ENCODE assay signal across 13 cellular contexts in the genomic region with DNA sequence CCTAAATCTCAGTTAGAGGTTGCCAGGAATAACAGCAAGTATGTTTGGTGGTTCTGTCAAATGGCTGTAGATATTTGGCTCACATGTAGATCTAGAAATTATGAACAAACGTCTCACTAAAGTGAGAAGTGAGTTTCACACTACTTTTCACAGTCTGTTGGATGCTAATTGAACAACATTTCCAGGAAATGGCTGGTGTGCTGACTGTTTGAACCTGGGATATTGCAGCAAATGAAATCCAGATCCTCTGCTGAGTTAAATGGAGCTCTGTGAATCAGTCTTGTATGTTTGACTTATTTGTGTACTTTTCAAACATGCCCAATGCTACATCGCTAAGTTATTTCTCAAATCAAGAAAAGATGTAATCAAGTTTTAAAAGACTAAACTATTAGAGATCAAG. TPM values are rescaled to one million over a fixed set of nuclear protein-coding genes. Genes with fewer than 3 reads are reported as not detected.
DNase-seq lines count a peak whose midpoint lies in the region; ATAC-seq, FAIRE-seq and TF ChIP-seq lines count a peak whose summit lies in the region.
"Had no signal": no experiment of that assay in that cellular context is flagged by ENCODE, and none has a peak within 500 bp of the region (broad histone marks: within the 10 kb centered on the region; RNA-seq: fewer than 3 reads in every experiment).

No MANE protein-coding gene starts in this region.

- H3K4me1 ChIP-seq in gastroesophageal sphincter (peaks cover 0 to 11% (median 0%) of the 10 kb centered on the region in 3 donors), spleen (peaks cover 22 to 62% (median 44%) of the 10 kb centered on the region in 6 donors)

- H3K9me3 Mint-ChIP-seq in activated CD4-positive, alpha-beta T cell treated with anti-CD3 and anti-CD28 coated beads, Interleukin-2, amount 10 ng/mL, durations not matched to agents 24 days and 14 days, result no peaks in the 10 kb centered on the region
- H3K9me3 Mint-ChIP-seq in activated CD8-positive, alpha-beta T cell treated with anti-CD3 and anti-CD28 coated beads for 36 hours, result no peaks in the 10 kb centered on the region
- no peaks in the 10 kb centered on the region for H3K9me3 Mint-ChIP-seq in Calu3 (ENCODE audit: low read depth, unreplicated experiment)

- no peak for TF ChIP-seq EP300 in gastroesophageal sphincter (IDR thresholded peaks at IDR 0.05)

- no peaks in the 10 kb centered on the region for H3K9me3 ChIP-seq in gastroesophageal sphincter
- no peaks in the 10 kb centered on the region for H3K9me3 ChIP-seq in spleen
- H3K9me3 ChIP-seq: heart left ventricle had no signal

- POLR2A ChIA-PET in activated CD8-positive, alpha-beta T cell treated with anti-CD3 and anti-CD28 coated beads for 36 hours (lab: Charles Lee), result interaction anchor here (0.8 to 1.8 kb wide), 6 partner anchors 10 to 73 kb away, joined by 3 to 6 read pairs (median 4); no protein-coding TSS in a partner anchor

- DNase-seq in activated CD4-positive, alpha-beta T cell treated with anti-CD3 and anti-CD28 coated beads, Interleukin-2, amount 10 ng/mL, durations not matched to agents 24 days and 14 days, result no peak
- no peak for DNase-seq in activated CD4-positive, alpha-beta T cell treated with anti-CD3 and anti-CD28 coated beads, Interleukin-2, amount 50 U/mL, for 1 hour
- DNase-seq in activated CD8-positive, alpha-beta T cell treated with anti-CD3 and anti-CD28 coated beads for 36 hours, result no peak
- no peak for DNase-seq in spleen
- no peak for DNase-seq in H54 (ENCODE audit: insufficient read length, low spot score)
- DNase-seq in left cardiac atrium, result no peak
- no peak for DNase-seq in Calu3
- DNase-seq: NCI-H510A; stimulated activated CD4-positive, alpha-beta T cell treated with anti-CD3 and anti-CD28 coated beads, Interleukin-15, amount 100 ng/mL, for 24 hours had no signal

- no peak overlapping the region for H3K4me3 Mint-ChIP-seq in activated CD4-positive, alpha-beta T cell treated with anti-CD3 and anti-CD28 coated beads, Interleukin-2, amount 10 ng/mL, durations not matched to agents 24 days and 14 days
- no peak overlapping the region for H3K4me3 Mint-ChIP-seq in activated CD8-positive, alpha-beta T cell treated with anti-CD3 and anti-CD28 coated beads for 36 hours
- no peak overlapping the region for H3K4me3 Mint-ChIP-seq in Calu3 (ENCODE audit: low read depth, unreplicated experiment)
- H3K4me3 Mint-ChIP-seq: activated naive CD8-positive, alpha-beta T cell had no signal

- H3K27me3 ChIP-seq in gastroesophageal sphincter (no peaks in the 10 kb centered on the region), spleen (replicated peaks in 1 of 7) (no peaks in the 10 kb centered on the region)
- H3K27me3 ChIP-seq: heart left ventricle had no signal

- BruUV-seq in Calu3 (replicated peaks; lab: Mats Ljungman, UMichigan), result no TSS peak

- CTCF ChIA-PET in activated CD8-positive, alpha-beta T cell treated with anti-CD3 and anti-CD28 coated beads for 36 hours (lab: Charles Lee), result interaction anchor here (0.7 to 6.1 kb wide), 20 partner anchors 9 to 221 kb away, joined by 3 to 59 read pairs (median 4); partner anchors contain the start of genes PIGB and PIGBOS1
- CTCF ChIA-PET in Calu3 (lab: Charles Lee), result interaction anchor here (1.0 to 3.6 kb wide), 5 partner anchors 101 to 221 kb away, joined by 5 to 16 read pairs (median 8); partner anchors contain the start of genes CCPG1, PIERCE2, PIGB and PIGBOS1

- H3K4me3 ChIP-seq in gastroesophageal sphincter (no peak overlapping the region), spleen (no peak overlapping the region)
- H3K4me3 ChIP-seq: heart left ventricle had no signal

- intact Hi-C loops in activated CD4-positive, alpha-beta T cell treated with anti-CD3 and anti-CD28 coated beads, Interleukin-2, amount 10 ng/mL, durations not matched to agents 24 days and 14 days (cut with micrococcal nuclease), result no loop called here
- intact Hi-C loops in activated CD8-positive, alpha-beta T cell treated with anti-CD3 and anti-CD28 coated beads for 36 hours (cut with micrococcal nuclease), result loop anchor here (10.0 kb wide), 1 partner anchor 217 kb away; no protein-coding TSS in a partner anchor
- intact Hi-C loops in spleen (cut with DNase I; ENCODE audit: low total_unique reads), result loop anchor here (5.0 kb wide), 1 partner anchor 219 kb away; no protein-coding TSS in a partner anchor
- intact Hi-C loops in left cardiac atrium (cut with DNase I), result no loop called here
- intact Hi-C loops in Calu3 (cut with micrococcal nuclease; ENCODE audit: unreplicated experiment), result no loop called here

- H3K36me3 Mint-ChIP-seq in activated CD4-positive, alpha-beta T cell treated with anti-CD3 and anti-CD28 coated beads, Interleukin-2, amount 10 ng/mL, durations not matched to agents 24 days and 14 days (ENCODE audit: low read depth), result peaks cover 46% of the 10 kb centered on the region
- peaks cover 58% of the 10 kb centered on the region for H3K36me3 Mint-ChIP-seq in activated CD8-positive, alpha-beta T cell treated with anti-CD3 and anti-CD28 coated beads for 36 hours (ENCODE audit: low read depth)
- H3K36me3 Mint-ChIP-seq in Calu3 (ENCODE audit: insufficient read depth, unreplicated experiment), result peaks cover 12% of the 10 kb centered on the region

- H3K4me1 Mint-ChIP-seq in activated CD4-positive, alpha-beta T cell treated with anti-CD3 and anti-CD28 coated beads, Interleukin-2, amount 10 ng/mL, durations not matched to agents 24 days and 14 days, result peaks cover 43% of the 10 kb centered on the region
- H3K4me1 Mint-ChIP-seq in activated CD8-positive, alpha-beta T cell treated with anti-CD3 and anti-CD28 coated beads for 36 hours (ENCODE audit: low read depth), result peaks cover 48% of the 10 kb centered on the region
- peaks cover 25% of the 10 kb centered on the region for H3K4me1 Mint-ChIP-seq in Calu3 (ENCODE audit: low read depth, unreplicated experiment)

- 55 to 60% methylated on average over 2 of the region's 2 CpGs for WGBS in gastroesophageal sphincter (ENCODE audit: low coverage in 1 of 2), 2 donors
- WGBS in spleen, 5 donors, result 54 to 67% (median 56%) methylated on average over 2 of the region's 2 CpGs

- H3K36me3 ChIP-seq in gastroesophageal sphincter (peaks cover 0 to 27% of the 10 kb centered on the region in 2 donors), spleen (peaks cover 0 to 44% (median 0%) of the 10 kb centered on the region in 6 donors)

- H3K27me3 Mint-ChIP-seq in activated CD4-positive, alpha-beta T cell treated with anti-CD3 and anti-CD28 coated beads, Interleukin-2, amount 10 ng/mL, durations not matched to agents 24 days and 14 days, result no peaks in the 10 kb centered on the region
- H3K27me3 Mint-ChIP-seq in activated CD8-positive, alpha-beta T cell treated with anti-CD3 and anti-CD28 coated beads for 36 hours, result no peaks in the 10 kb centered on the region
- no peaks in the 10 kb centered on the region for H3K27me3 Mint-ChIP-seq in Calu3 (ENCODE audit: unreplicated experiment)
- H3K27me3 Mint-ChIP-seq: activated naive CD8-positive, alpha-beta T cell had no signal

- TF ChIP-seq CTCF in activated CD8-positive, alpha-beta T cell treated with anti-CD3 and anti-CD28 coated beads for 36 hours (IDR thresholded peaks at IDR 0.05), result no peak
- TF ChIP-seq CTCF in gastroesophageal sphincter (IDR thresholded peaks at IDR 0.05) (no peak), spleen (IDR thresholded peaks at IDR 0.05 in 8 of 11, conservative IDR thresholded peaks at IDR 0.05 in 3 of 11) (no peak), Calu3 (IDR thresholded peaks at IDR 0.05; ENCODE audit: unreplicated experiment) (no peak)

- TF ChIP-seq POLR2A in gastroesophageal sphincter (IDR thresholded peaks at IDR 0.05), result no peak
- no peak for TF ChIP-seq POLR2A in spleen (IDR thresholded peaks at IDR 0.05)
- no peak for TF ChIP-seq POLR2A in H54 (IDR thresholded peaks at IDR 0.05; ENCODE audit: low read depth, low read length)

- H3K27ac ChIP-seq in gastroesophageal sphincter (peak overlapping the region in 3 of 4 donors; percentile 32 to 43 (median 41)), spleen (peak overlapping the region in 6 of 8 donors; percentile 24 to 93 (median 70))
- H3K27ac ChIP-seq: VCaP had no signal

- no peak for FAIRE-seq in H54 (lab: Jason Lieb, UNC)

- ATAC-seq in activated CD8-positive, alpha-beta T cell treated with anti-CD3 and anti-CD28 coated beads for 36 hours, result no peak
- ATAC-seq in gastroesophageal sphincter, result no peak
- ATAC-seq in left cardiac atrium, result no peak

- peak overlapping the region; percentile 46 for H3K27ac Mint-ChIP-seq in activated CD4-positive, alpha-beta T cell treated with anti-CD3 and anti-CD28 coated beads, Interleukin-2, amount 10 ng/mL, durations not matched to agents 24 days and 14 days
- H3K27ac Mint-ChIP-seq in activated CD8-positive, alpha-beta T cell treated with anti-CD3 and anti-CD28 coated beads for 36 hours, result peak overlapping the region; percentile 76
- H3K27ac Mint-ChIP-seq in Calu3 (ENCODE audit: unreplicated experiment), result no peak overlapping the region
- H3K27ac Mint-ChIP-seq: activated naive CD8-positive, alpha-beta T cell had no signal

RNA-seq across cellular contexts. Expression of gene RSL24D1, which starts 21.3 kb away (rescaled TPM):
- 121 TPM in 2 replicates for total RNA-seq in activated CD4-positive, alpha-beta T cell treated with anti-CD3 and anti-CD28 coated beads, Interleukin-2, amount 10 ng/mL, durations not matched to agents 24 days and 14 days
- 100 to 1,000 TPM; 183 to 194 TPM for total RNA-seq in activated CD8-positive, alpha-beta T cell treated with anti-CD3 and anti-CD28 coated beads for 36 hours
- total RNA-seq in gastroesophageal sphincter, result 100 to 1,000 TPM in 1 of 4 donors, 10 to 100 TPM in 3; 50.1 to 103 (median 83.9) TPM
- total RNA-seq in spleen, result 10 to 100 TPM; 43.7 to 58.9 (median 54.5) TPM
- 100 to 1,000 TPM in 1 of 3 donors, 10 to 100 TPM in 2; 72.8 to 103 (median 78.8) TPM for polyA plus RNA-seq in spleen
- total RNA-seq in left cardiac atrium, result 10 to 100 TPM; 43.7 to 52.9 TPM
- total RNA-seq in Calu3 (2022), result 82.1 and 93.3 TPM in 2 replicates

Comparison
In these comparisons a context has a peak if more than half of its experiments do, and no peak if none do; other contexts are left out.
1. intact Hi-C loops: an anchor here in activated CD8-positive, alpha-beta T cell treated with anti-CD3 and anti-CD28 coated beads for 36 hours (10.0 kb wide) and spleen (5.0 kb wide); none called in activated CD4-positive, alpha-beta T cell treated with anti-CD3 and anti-CD28 coated beads, Interleukin-2, amount 10 ng/mL, durations not matched to agents 24 days and 14 days, left cardiac atrium and Calu3.